1 cellular context compared by ENCODE assay signal in genomic region chr2:70121627-70122372, GRCh38.
TF ChIP-seq lines count a peak whose summit lies in the region.

No MANE protein-coding gene starts in this region.

TF ChIP-seq in K562, 482 proteins besides CTCF, POLR2A, EP300 and RAD21:
- no peak for TF ChIP-seq ZNF124 (CRISPR knock-in tag; IDR thresholded peaks at IDR 0.05)
- 0 out of 2 replicates have a peak, but pooled peaks have one; percentile 9 for TF ChIP-seq EP400 (IDR thresholded peaks at IDR 0.05)
- TF ChIP-seq HDAC3 (IDR thresholded peaks at IDR 0.05; ENCODE audit: borderline replicate concordance, partially characterized antibody): no peak
- TF ChIP-seq NR4A1 (CRISPR knock-in tag; IDR thresholded peaks at IDR 0.05): no peak
- TF ChIP-seq NR4A1 (tag; IDR thresholded peaks at IDR 0.05): peak; percentile 48; the same call in 1 of the 2 replicates
- TF ChIP-seq TFAM (CRISPR knock-in tag; conservative IDR thresholded peaks at IDR 0.05): no peak
- TF ChIP-seq SPI1 (IDR thresholded peaks at IDR 0.05; ENCODE audit: borderline replicate concordance, low read depth, low read length): peak; percentile 13; the same call in 1 of the 2 replicates
- no peak for TF ChIP-seq NR2C1 (IDR thresholded peaks at IDR 0.05)
- peak; percentile 9; the same call in 1 of the 2 replicates for TF ChIP-seq NR2C1 (tag; IDR thresholded peaks at IDR 0.05)
- TF ChIP-seq VEZF1 (CRISPR knock-in tag; IDR thresholded peaks at IDR 0.05): peak; percentile 48
- TF ChIP-seq ZNF766 (CRISPR knock-in tag; conservative IDR thresholded peaks at IDR 0.05): 0 out of 2 replicates have a peak, but pooled peaks have one; percentile 38
- TF ChIP-seq DMBX1 (CRISPR knock-in tag; IDR thresholded peaks at IDR 0.05; ENCODE audit: borderline replicate concordance): peak; percentile 78
- no peak for TF ChIP-seq PREB (CRISPR knock-in tag; IDR thresholded peaks at IDR 0.05)
- peak; percentile 43 for TF ChIP-seq MGA (IDR thresholded peaks at IDR 0.05)
- no peak for TF ChIP-seq CBX5 (IDR thresholded peaks at IDR 0.05; ENCODE audit: borderline replicate concordance, low read depth)
- peak; percentile 9 for TF ChIP-seq TAF9B (IDR thresholded peaks at IDR 0.05; ENCODE audit: partially characterized antibody)
- peak; percentile 86 for TF ChIP-seq ZNF592 (IDR thresholded peaks at IDR 0.05)
- no peak for TF ChIP-seq CEBPB (tag; IDR thresholded peaks at IDR 0.05)
- 0 out of 2 replicates have a peak, but pooled peaks have one; percentile 35 for TF ChIP-seq ELF1 (tag; IDR thresholded peaks at IDR 0.05)
- 0 out of 2 replicates have a peak, but pooled peaks have one; percentile 28 for TF ChIP-seq TAF7 (tag; IDR thresholded peaks at IDR 0.05)
- peak; percentile 62; the same call in 1 of the 2 replicates for TF ChIP-seq ZNF175 (CRISPR knock-in tag; IDR thresholded peaks at IDR 0.05; ENCODE audit: low read depth)
- TF ChIP-seq CREB3 (tag; conservative IDR thresholded peaks at IDR 0.05; ENCODE audit: low read depth): 0 out of 2 replicates have a peak, but pooled peaks have one; percentile 32
- TF ChIP-seq SMAD4 (CRISPR knock-in tag; conservative IDR thresholded peaks at IDR 0.05): peak; percentile 64
- TF ChIP-seq MAZ (CRISPR knock-in tag; conservative IDR thresholded peaks at IDR 0.05 in 1 of 2, IDR thresholded peaks at IDR 0.05 in 1 of 2): peak in 1 of 2 experiments; percentile 29; a peak in 1 of 4 replicates
- TF ChIP-seq ZNF395 (CRISPR knock-in tag; IDR thresholded peaks at IDR 0.05): peak; percentile 38; the same call in 1 of the 2 replicates
- no peak for TF ChIP-seq JUNB (CRISPR knock-in tag; conservative IDR thresholded peaks at IDR 0.05)
- TF ChIP-seq ZBTB17 (CRISPR knock-in tag; IDR thresholded peaks at IDR 0.05): 0 out of 2 replicates have a peak, but pooled peaks have one; percentile 35
- peak; percentile 33; the same call in 1 of the 2 replicates for TF ChIP-seq ZNF583 (CRISPR knock-in tag; IDR thresholded peaks at IDR 0.05)
- TF ChIP-seq TCFL5 (CRISPR knock-in tag; conservative IDR thresholded peaks at IDR 0.05): 0 out of 2 replicates have a peak, but pooled peaks have one; percentile 3
- TF ChIP-seq HIVEP1 (CRISPR knock-in tag; IDR thresholded peaks at IDR 0.05): 0 out of 2 replicates have a peak, but pooled peaks have one; percentile 19
- TF ChIP-seq MCM7 (IDR thresholded peaks at IDR 0.05): 0 out of 4 replicates have a peak, but pooled peaks of 1 of the 2 experiments have one; percentile 4
- TF ChIP-seq CXXC5 (CRISPR knock-in tag; IDR thresholded peaks at IDR 0.05): peak; percentile 14; the same call in 1 of the 2 replicates
- peak; percentile 7; the same call in 1 of the 2 replicates for TF ChIP-seq ATF4 (CRISPR knock-in tag; IDR thresholded peaks at IDR 0.05)
